In genomic region chr10:85646312-85646711, GRCh38 we compare ENCODE assay signal across 12 cellular contexts.
DNase-seq lines count a peak whose midpoint lies in the region; ATAC-seq, FAIRE-seq and TF ChIP-seq lines count a peak whose summit lies in the region.
"Had no signal": no experiment of that assay in that cellular context is flagged by ENCODE, and none has a peak within 500 bp of the region (broad histone marks: within the 10 kb centered on the region; RNA-seq: fewer than 3 reads in every experiment).

No MANE protein-coding gene starts in this region.

- POLR2A ChIA-PET in activated CD8-positive, alpha-beta T cell treated with anti-CD3 and anti-CD28 coated beads for 36 hours (lab: Charles Lee) = no interaction called here

- intact Hi-C loops in activated CD8-positive, alpha-beta T cell treated with anti-CD3 and anti-CD28 coated beads for 36 hours (cut with micrococcal nuclease) = no loop called here
- intact Hi-C loops in natural killer cell (cut with micrococcal nuclease) = no loop called here

- no peaks in the 10 kb centered on the region for H3K9me3 Mint-ChIP-seq in activated CD8-positive, alpha-beta T cell treated with anti-CD3 and anti-CD28 coated beads for 36 hours
- H3K9me3 Mint-ChIP-seq in natural killer cell = peaks cover 0 to 2% of the 10 kb centered on the region in 2 donors
- H3K9me3 Mint-ChIP-seq: activated naive CD8-positive, alpha-beta T cell treated with anti-CD3 and anti-CD28 coated beads for 36 hours had no signal

- peaks cover 1% of the 10 kb centered on the region for H3K27me3 Mint-ChIP-seq in activated CD8-positive, alpha-beta T cell treated with anti-CD3 and anti-CD28 coated beads for 36 hours
- no peaks in the 10 kb centered on the region for H3K27me3 Mint-ChIP-seq in natural killer cell (ENCODE audit: low read depth in 2 of 2)
- H3K27me3 Mint-ChIP-seq: activated naive CD8-positive, alpha-beta T cell treated with anti-CD3 and anti-CD28 coated beads for 36 hours had no signal

- H3K4me1 Mint-ChIP-seq in activated CD8-positive, alpha-beta T cell treated with anti-CD3 and anti-CD28 coated beads for 36 hours (ENCODE audit: low read depth) = no peaks in the 10 kb centered on the region
- no peaks in the 10 kb centered on the region for H3K4me1 Mint-ChIP-seq in natural killer cell
- H3K4me1 Mint-ChIP-seq: activated naive CD8-positive, alpha-beta T cell treated with anti-CD3 and anti-CD28 coated beads for 36 hours had no signal

- TF ChIP-seq CTCF in activated CD8-positive, alpha-beta T cell treated with anti-CD3 and anti-CD28 coated beads for 36 hours (IDR thresholded peaks at IDR 0.05) = no peak
- no peak for TF ChIP-seq CTCF in natural killer cell (IDR thresholded peaks at IDR 0.05)

- CTCF ChIA-PET in activated CD8-positive, alpha-beta T cell treated with anti-CD3 and anti-CD28 coated beads for 36 hours (lab: Charles Lee) = no interaction called here

- peak; percentile 39 for FAIRE-seq in RCC 7860 (lab: Jason Lieb, UNC)
- FAIRE-seq: small intestine had no signal

- H3K27ac Mint-ChIP-seq in activated CD8-positive, alpha-beta T cell treated with anti-CD3 and anti-CD28 coated beads for 36 hours = no peak overlapping the region
- no peak overlapping the region for H3K27ac Mint-ChIP-seq in natural killer cell
- H3K27ac Mint-ChIP-seq: activated naive CD8-positive, alpha-beta T cell treated with anti-CD3 and anti-CD28 coated beads for 36 hours; naive thymus-derived CD4-positive, alpha-beta T cell had no signal

- no peaks in the 10 kb centered on the region for H3K36me3 Mint-ChIP-seq in activated CD8-positive, alpha-beta T cell treated with anti-CD3 and anti-CD28 coated beads for 36 hours (ENCODE audit: low read depth)
- no peaks in the 10 kb centered on the region for H3K36me3 Mint-ChIP-seq in natural killer cell
- H3K36me3 Mint-ChIP-seq: activated naive CD8-positive, alpha-beta T cell treated with anti-CD3 and anti-CD28 coated beads for 36 hours; naive thymus-derived CD4-positive, alpha-beta T cell had no signal

- no peak for ATAC-seq in activated CD8-positive, alpha-beta T cell treated with anti-CD3 and anti-CD28 coated beads for 36 hours
- ATAC-seq in HG02840 (IDR thresholded peaks at IDR 0.05; ENCODE audit: low FRiP score, unreplicated experiment) = no peak
- ATAC-seq in natural killer cell = no peak
- ATAC-seq: naive thymus-derived CD4-positive, alpha-beta T cell had no signal

- DNase-seq in AG08395 (ENCODE audit: low spot score) (peak; percentile 30), LHCN-M2 (ENCODE audit: low read depth) (peak; percentile 1), RCC 7860 (ENCODE audit: low spot score) (peak; percentile 83), glomerular visceral epithelial cell (ENCODE audit: extremely low spot score) (peak; percentile 87), natural killer cell (no peak)
- no peak for DNase-seq in activated CD8-positive, alpha-beta T cell treated with anti-CD3 and anti-CD28 coated beads for 36 hours
- DNase-seq in activated T-cell treated with anti-CD3 and anti-CD28 coated beads, Interleukin-2, amount 50 U/mL, for 48 hours = no peak
- DNase-seq: activated naive CD8-positive, alpha-beta T cell treated with anti-CD3 and anti-CD28 coated beads for 36 hours; naive thymus-derived CD4-positive, alpha-beta T cell; NCI-H774; small intestine had no signal

- H3K4me3 Mint-ChIP-seq in activated CD8-positive, alpha-beta T cell treated with anti-CD3 and anti-CD28 coated beads for 36 hours = no peak overlapping the region
- H3K4me3 Mint-ChIP-seq in natural killer cell = no peak overlapping the region
- H3K4me3 Mint-ChIP-seq: activated naive CD8-positive, alpha-beta T cell treated with anti-CD3 and anti-CD28 coated beads for 36 hours; naive thymus-derived CD4-positive, alpha-beta T cell had no signal

Comparison
In these comparisons a context has a peak if more than half of its experiments do, and no peak if none do; other contexts are left out.
1. DNase-seq: peak in AG08395 (single experiment), LHCN-M2 (single experiment), RCC 7860 (single experiment) and glomerular visceral epithelial cell (single experiment); none in activated CD8-positive, alpha-beta T cell treated with anti-CD3 and anti-CD28 coated beads for 36 hours (single experiment), activated T-cell treated with anti-CD3 and anti-CD28 coated beads, Interleukin-2, amount 50 U/mL, for 48 hours (0 of 2) and natural killer cell (single experiment).